8 cellular contexts compared by ENCODE assay signal in the genomic region with DNA sequence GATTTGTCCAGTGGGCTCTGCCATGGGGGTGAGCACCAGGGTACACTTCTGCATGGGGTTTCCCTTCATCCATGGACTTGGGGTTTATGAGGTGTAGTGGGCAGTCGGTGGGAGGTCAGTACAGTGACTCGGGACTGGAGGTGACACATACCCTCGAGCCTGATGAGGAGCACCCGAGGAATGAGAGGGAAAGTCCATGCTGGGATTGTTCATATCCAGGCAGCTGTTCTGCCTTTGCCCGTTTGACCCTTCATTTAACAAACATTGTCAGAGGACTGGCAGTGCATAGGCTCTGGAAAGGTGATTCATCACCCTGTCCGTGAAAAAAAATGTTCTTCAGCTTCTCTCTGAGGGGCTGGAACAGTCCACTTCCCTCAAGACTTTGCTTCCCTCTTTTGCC. TPM values are rescaled to one million over a fixed set of nuclear protein-coding genes. Genes with fewer than 3 reads are reported as not detected.
A peak's percentile ranks its signal among the peaks of the same experiment; 100 is the strongest.
DNase-seq lines count a peak whose midpoint lies in the region; ATAC-seq, FAIRE-seq and TF ChIP-seq lines count a peak whose summit lies in the region.

No MANE protein-coding gene starts in this region.

- POLR2A ChIA-PET in HepG2 (lab: Yijun Ruan, JAX), result no interaction called here

- no TSS peak for BruUV-seq in HepG2 (replicated peaks; lab: Mats Ljungman, UMichigan)

- ATAC-seq in HepG2 (no peak), GM21515 (IDR thresholded peaks at IDR 0.05; ENCODE audit: unreplicated experiment) (no peak)

- H3K36me3 Mint-ChIP-seq in chondrocyte (ENCODE audit: low read depth), result no peaks in the 10 kb centered on the region

- H3K36me3 ChIP-seq in liver (ENCODE audit: control insufficient read depth in 4 of 4, insufficient read depth in 3 of 4, low read depth in 1 of 4, low read length in 3 of 4) (no peaks in the 10 kb centered on the region), HepG2 (replicated peaks in 1 of 2; ENCODE audit: control insufficient read depth in 1 of 2, insufficient read depth in 2 of 2, low read length in 2 of 2) (no peaks in the 10 kb centered on the region), muscle layer of duodenum (ENCODE audit: control insufficient read depth in 1 of 2, insufficient read depth in 2 of 2, low read length in 2 of 2) (no peaks in the 10 kb centered on the region)

- H3K4me2 ChIP-seq in HepG2 (ENCODE audit: low read depth, low read length), result no peak overlapping the region

- H3K4me3 Mint-ChIP-seq in chondrocyte (ENCODE audit: unreplicated experiment), result peak overlapping the region; percentile 97

- TF ChIP-seq EP300 in HepG2 (IDR thresholded peaks at IDR 0.05; ENCODE audit: low read depth in 2 of 2, low read length in 2 of 2) (no peak), HepG2 (CRISPR knock-in tag; IDR thresholded peaks at IDR 0.05; ENCODE audit: borderline replicate concordance) (no peak)

- no peaks in the 10 kb centered on the region for H3K27me3 ChIP-seq in liver (ENCODE audit: control insufficient read depth in 4 of 4, insufficient read depth in 4 of 4, low read length in 3 of 4)
- H3K27me3 ChIP-seq in HepG2 (ENCODE audit: control insufficient read depth in 1 of 2, insufficient read depth in 2 of 2, low read length in 2 of 2), result peaks cover 2 to 52% of the 10 kb centered on the region in 2 experiments; a peak in 3 of 5 replicates
- H3K27me3 ChIP-seq in muscle layer of duodenum (ENCODE audit: low read depth, low read length), result peaks cover 11% of the 10 kb centered on the region

- no peak for FAIRE-seq in HepG2 (lab: Jason Lieb, UNC)

- H3K27ac Mint-ChIP-seq in chondrocyte (ENCODE audit: unreplicated experiment), result peak overlapping the region; percentile 98

- CTCF ChIA-PET in HepG2 (lab: Yijun Ruan, JAX; ENCODE audit: low intra/inter-chr PET ratio, low total read pairs), result no interaction called here

- H2AFZ ChIP-seq in HepG2 (ENCODE audit: low read length), result no peak overlapping the region

- in situ Hi-C loops in HepG2 (cut with HindIII; ENCODE audit: extremely low pct_ligation_motif_present, low pct_unique_long_range_greater_than_20kb) (no loop called here), KBM-7 (cut with MboI; ENCODE audit: low pct_unique_long_range_greater_than_20kb, low sequenced_read_pairs) (no loop called here)

- H3K79me2 ChIP-seq in HepG2 (ENCODE audit: insufficient read depth, low read length), result no peaks in the 10 kb centered on the region

- H4K20me1 ChIP-seq in HepG2 (ENCODE audit: insufficient read depth, low read length), result no peaks in the 10 kb centered on the region

- H3K27me3 Mint-ChIP-seq in chondrocyte (ENCODE audit: low read depth), result no peaks in the 10 kb centered on the region

- no peak for TF ChIP-seq POLR2A in HepG2 (IDR thresholded peaks at IDR 0.05; ENCODE audit: insufficient read depth in 1 of 2, low read depth in 2 of 2, low read length in 2 of 2)

- 23% methylated on average over 6 of the region's 6 CpGs for WGBS in liver
- 5% methylated on average over 4 of the region's 6 CpGs for WGBS in HepG2 (ENCODE audit: low lambda C conversion rate)

- H3K9me3 ChIP-seq in liver (ENCODE audit: control insufficient read depth in 4 of 4, low read length in 3 of 4) (no peaks in the 10 kb centered on the region), HepG2 (ENCODE audit: low read length) (no peaks in the 10 kb centered on the region), muscle layer of duodenum (ENCODE audit: control insufficient read depth in 1 of 2, low read length in 2 of 2) (no peaks in the 10 kb centered on the region)

- no peak overlapping the region for H3K4me3 ChIP-seq in liver (ENCODE audit: low read depth in 1 of 3, low read length in 3 of 3)
- H3K4me3 ChIP-seq in HepG2 (replicated peaks in 1 of 3; ENCODE audit: insufficient read depth in 1 of 3, low read depth in 2 of 3, low read length in 3 of 3), result no peak overlapping the region
- H3K4me3 ChIP-seq in muscle layer of duodenum (ENCODE audit: low read depth in 1 of 2, low read length in 2 of 2), result peak overlapping the region; percentile 65 to 86

- DNase-seq in HepG2 (ENCODE audit: low spot score) (no peak), chondrocyte (ENCODE audit: low spot score) (no peak), KBM-7 (no peak), islet precursor cell (no peak), NCI-H2227 (lab: John Stamatoyannopoulos, UW; ENCODE audit: unreplicated experiment) (no peak)

- TF ChIP-seq RAD21 in liver (IDR thresholded peaks at IDR 0.05) (peak; percentile 16 to 33), HepG2 (CRISPR knock-in tag; IDR thresholded peaks at IDR 0.05) (no peak)

- H3K4me1 Mint-ChIP-seq in chondrocyte (ENCODE audit: low read depth), result peaks cover 68% of the 10 kb centered on the region

- no peaks in the 10 kb centered on the region for H3K9me3 Mint-ChIP-seq in chondrocyte (ENCODE audit: low read depth)

- peak overlapping the region in 1 of 2 donors; percentile 6 for H3K27ac ChIP-seq in liver (ENCODE audit: low read depth in 1 of 2, low read length in 2 of 2)
- no peak overlapping the region for H3K27ac ChIP-seq in HepG2 (ENCODE audit: extremely low read length, insufficient read depth, low read length)
- peak overlapping the region; percentile 92 for H3K27ac ChIP-seq in muscle layer of duodenum (ENCODE audit: low read length)

- H3K9ac ChIP-seq in liver (ENCODE audit: low read depth in 1 of 2, low read length in 2 of 2), result no peak overlapping the region
- no peak overlapping the region for H3K9ac ChIP-seq in HepG2 (ENCODE audit: insufficient read depth, low read depth, low read length)

- H3K4me1 ChIP-seq in liver (ENCODE audit: control insufficient read depth in 4 of 4, insufficient read depth in 4 of 4, low read length in 3 of 4), result peaks cover 10 to 36% (median 24%) of the 10 kb centered on the region in 4 donors
- 0 out of 2 replicates have a peak, but pooled peaks cover 7% of the 10 kb centered on the region for H3K4me1 ChIP-seq in HepG2 (ENCODE audit: insufficient read depth, low read length)
- H3K4me1 ChIP-seq in muscle layer of duodenum (ENCODE audit: control insufficient read depth in 1 of 2, insufficient read depth in 2 of 2, low read length in 2 of 2), result peaks cover 0 to 6% of the 10 kb centered on the region in 2 donors

- TF ChIP-seq CTCF in liver (IDR thresholded peaks at IDR 0.05; ENCODE audit: low read depth, low read length, missing input control) (no peak), HepG2 (CRISPR knock-in tag; IDR thresholded peaks at IDR 0.05) (no peak), chondrocyte (IDR thresholded peaks at IDR 0.05) (no peak)

- intact Hi-C loops in HepG2 (cut with micrococcal nuclease; ENCODE audit: unreplicated experiment), result no loop called here

TF ChIP-seq in liver, 16 proteins besides CTCF, POLR2A, EP300 and RAD21 (continues in another document):
- TF ChIP-seq, protein P1, sequence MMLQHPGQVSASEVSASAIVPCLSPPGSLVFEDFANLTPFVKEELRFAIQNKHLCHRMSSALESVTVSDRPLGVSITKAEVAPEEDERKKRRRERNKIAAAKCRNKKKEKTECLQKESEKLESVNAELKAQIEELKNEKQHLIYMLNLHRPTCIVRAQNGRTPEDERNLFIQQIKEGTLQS (IDR thresholded peaks at IDR 0.05), result no peak

TF ChIP-seq in HepG2, 621 proteins besides CTCF, POLR2A, EP300 and RAD21 (continues in another document):
- TF ChIP-seq FOXJ3 (CRISPR knock-in tag; IDR thresholded peaks at IDR 0.05; ENCODE audit: borderline replicate concordance) (no peak), ZNF124 (CRISPR knock-in tag; IDR thresholded peaks at IDR 0.05) (no peak), SMAD1 (CRISPR knock-in tag; IDR thresholded peaks at IDR 0.05; ENCODE audit: borderline replicate concordance, low read depth) (no peak), ASH2L (IDR thresholded peaks at IDR 0.05; ENCODE audit: insufficient read length, low read depth, low read length) (no peak), ZNF841 (CRISPR knock-in tag; IDR thresholded peaks at IDR 0.05; ENCODE audit: borderline replicate concordance) (no peak), ARID2 (CRISPR knock-in tag; IDR thresholded peaks at IDR 0.05; ENCODE audit: borderline replicate concordance) (no peak), PAF1 (CRISPR knock-in tag; IDR thresholded peaks at IDR 0.05) (no peak)
- TF ChIP-seq, protein P2, sequence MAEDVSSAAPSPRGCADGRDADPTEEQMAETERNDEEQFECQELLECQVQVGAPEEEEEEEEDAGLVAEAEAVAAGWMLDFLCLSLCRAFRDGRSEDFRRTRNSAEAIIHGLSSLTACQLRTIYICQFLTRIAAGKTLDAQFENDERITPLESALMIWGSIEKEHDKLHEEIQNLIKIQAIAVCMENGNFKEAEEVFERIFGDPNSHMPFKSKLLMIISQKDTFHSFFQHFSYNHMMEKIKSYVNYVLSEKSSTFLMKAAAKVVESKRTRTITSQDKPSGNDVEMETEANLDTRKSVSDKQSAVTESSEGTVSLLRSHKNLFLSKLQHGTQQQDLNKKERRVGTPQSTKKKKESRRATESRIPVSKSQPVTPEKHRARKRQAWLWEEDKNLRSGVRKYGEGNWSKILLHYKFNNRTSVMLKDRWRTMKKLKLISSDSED (CRISPR knock-in tag; IDR thresholded peaks at IDR 0.05), result no peak

RNA-seq across cellular contexts. Expression of a gene that starts 2.7 kb away (rescaled TPM):
- total RNA-seq in liver (10 to 100 TPM in 1 of 2 donors, 1 to 10 TPM in 1; 6.3 to 20.5 TPM), HepG2 (2016; rRNA removed; fragmentation: Illumina TruSeq; extraction: Trizol) (9.3 and 17.8 TPM in 2 replicates), chondrocyte (87.0 to 119 TPM (median 90.2 TPM) in 3 replicates)
- polyA plus RNA-seq in liver (10 to 100 TPM; 10.1 to 13.1 TPM), HepG2 (2011; rRNA removed) (31.8 and 34.6 TPM in 2 replicates)
- 1.8 and 2.1 TPM in 2 replicates for total RNA-seq in HepG2 (2016; cell fraction: cytosol; rRNA removed; fragmentation: Illumina TruSeq; extraction: Trizol; ENCODE audit: low read depth)
- 7.9 and 14.7 TPM in 2 replicates for total RNA-seq in HepG2 (2016; cell fraction: insoluble cytoplasmic fraction; rRNA removed; fragmentation: Illumina TruSeq; extraction: Trizol)
- 4.4 and 5.0 TPM in 2 replicates for total RNA-seq in HepG2 (2016; cell fraction: membrane; rRNA removed; fragmentation: Illumina TruSeq; extraction: Trizol)
- 16.8 and 17.5 TPM in 2 replicates for total RNA-seq in HepG2 (2016; cell fraction: nucleus; rRNA removed; fragmentation: Illumina TruSeq; extraction: Trizol)
- 14.2 and 15.5 TPM in 2 replicates for polyA plus RNA-seq in HepG2 (2011; cell fraction: cytosol; rRNA removed)
- polyA plus RNA-seq in HepG2 (2011; cell fraction: nucleus; rRNA removed), result 60.9 and 76.1 TPM in 2 replicates
- 17.0 and 25.6 TPM in 2 replicates for polyA plus RNA-seq in HepG2 (2012)
- polyA plus RNA-seq in HepG2 (2016; cell fraction: cytosol; fragmentation: Illumina TruSeq; extraction: Trizol; ENCODE audit: low read depth), result 0.25 and 0.33 TPM in 2 replicates
- 6.9 and 9.3 TPM in 2 replicates for polyA plus RNA-seq in HepG2 (2016; cell fraction: insoluble cytoplasmic fraction; fragmentation: Illumina TruSeq; extraction: Trizol; ENCODE audit: low read depth)
- 0.58 TPM in 2 replicates for polyA plus RNA-seq in HepG2 (2016; cell fraction: membrane; fragmentation: Illumina TruSeq; extraction: Trizol; ENCODE audit: low read depth)
- polyA plus RNA-seq in HepG2 (2016; cell fraction: nucleus; fragmentation: Illumina TruSeq; extraction: Trizol; ENCODE audit: insufficient read depth, low read depth), result 14.5 and 14.6 TPM in 2 replicates
- polyA minus RNA-seq in HepG2 (2011; rRNA and poly(A)+ RNA removed; ENCODE audit: low replicate concordance), result 11.5 and 103 TPM in 2 replicates
- 39.2 and 39.5 TPM in 2 replicates for polyA minus RNA-seq in HepG2 (2011; cell fraction: cytosol; rRNA and poly(A)+ RNA removed)
- 90.6 and 99.7 TPM in 2 replicates for polyA minus RNA-seq in HepG2 (2011; cell fraction: nucleus; rRNA and poly(A)+ RNA removed)

Comparison
In these comparisons a context has a peak if more than half of its experiments do, and no peak if none do; other contexts are left out.
1. H3K4me3 ChIP-seq: peak in muscle layer of duodenum (2 of 2); none in liver (0 of 3) and HepG2 (0 of 3).